In the genomic region with DNA sequence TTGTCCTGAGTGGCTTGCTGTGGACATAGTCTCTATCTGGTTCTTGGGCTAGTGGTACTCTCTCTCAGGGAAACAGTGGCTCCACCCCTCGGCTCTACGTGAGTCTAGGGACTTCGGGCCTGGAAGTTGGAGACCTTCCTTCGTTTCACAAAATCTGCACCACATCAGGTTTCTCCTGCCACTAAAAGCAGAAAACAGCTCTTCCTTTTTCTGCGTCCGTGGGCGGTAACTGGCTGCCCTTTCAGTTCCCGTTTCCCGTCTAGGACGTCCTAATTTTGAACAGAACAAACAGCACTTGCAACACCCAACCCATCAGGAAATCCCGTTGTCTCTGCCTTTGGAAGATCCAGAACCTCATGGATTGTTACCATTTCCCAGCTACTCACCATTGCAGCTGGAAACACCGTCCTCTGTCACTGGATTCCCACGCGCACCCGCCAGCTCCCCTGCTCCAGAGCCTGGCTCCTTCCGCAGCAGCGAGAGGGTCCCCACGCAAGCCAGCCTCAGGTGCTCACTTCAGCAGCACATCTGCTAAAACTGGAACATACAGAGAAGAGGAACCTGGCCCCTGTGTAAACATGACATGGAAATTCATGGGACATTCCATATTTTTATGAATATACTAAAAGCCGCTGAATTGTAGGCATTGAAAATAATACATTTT, we compare ENCODE assay signal across 10 cellular contexts.
DNase-seq lines count a peak whose midpoint lies in the region; ATAC-seq and TF ChIP-seq lines count a peak whose summit lies in the region.
"Had no signal": no experiment of that assay in that cellular context is flagged by ENCODE, and none has a peak within 500 bp of the region (broad histone marks: within the 10 kb centered on the region; RNA-seq: fewer than 3 reads in every experiment).

No MANE protein-coding gene starts in this region.

- H3K27ac Mint-ChIP-seq in endothelial cell (ENCODE audit: unreplicated experiment) = peak overlapping the region; percentile 46
- H3K27ac Mint-ChIP-seq: activated naive CD8-positive, alpha-beta T cell treated with anti-CD3 and anti-CD28 coated beads, Interleukin-2, amount 10 ng/mL, durations not matched to agents 7 days and 5 days had no signal

- WGBS in spleen, 5 donors = 38 to 51% (median 45%) methylated on average over 19 of the region's 19 CpGs

- H3K27me3 Mint-ChIP-seq in endothelial cell (ENCODE audit: unreplicated experiment) = peaks cover 3% of the 10 kb centered on the region

- no peak for TF ChIP-seq POLR2A in spleen (IDR thresholded peaks at IDR 0.05)

- peaks cover 7% of the 10 kb centered on the region for H3K4me1 Mint-ChIP-seq in endothelial cell (ENCODE audit: unreplicated experiment)

- peak overlapping the region in 6 of 8 donors; percentile 30 to 77 (median 65) for H3K27ac ChIP-seq in spleen

- DNase-seq in endothelial cell (ENCODE audit: low spot score) = peak; percentile 9
- DNase-seq in spleen = no peak
- no peak for DNase-seq in middle frontal gyrus (ENCODE audit: extremely low spot score, low spot score)
- no peak for DNase-seq in NCI-H69 (lab: John Stamatoyannopoulos, UW)
- no peak for DNase-seq in GF-D8 (lab: John Stamatoyannopoulos, UW)
- DNase-seq: activated naive CD8-positive, alpha-beta T cell treated with anti-CD3 and anti-CD28 coated beads, Interleukin-2, amount 10 ng/mL, durations not matched to agents 7 days and 5 days had no signal

- H3K27me3 ChIP-seq in spleen (replicated peaks in 1 of 7) = no peaks in the 10 kb centered on the region

- H3K4me1 ChIP-seq in spleen = peaks cover 3 to 33% (median 20%) of the 10 kb centered on the region in 6 donors

- no peaks in the 10 kb centered on the region for H3K36me3 ChIP-seq in spleen

- intact Hi-C loops in spleen (cut with DNase I; ENCODE audit: low total_unique reads) = no loop called here

- H3K36me3 Mint-ChIP-seq in endothelial cell (ENCODE audit: low read depth, unreplicated experiment) = no peaks in the 10 kb centered on the region
- H3K36me3 Mint-ChIP-seq: activated naive CD8-positive, alpha-beta T cell treated with anti-CD3 and anti-CD28 coated beads, Interleukin-2, amount 10 ng/mL, durations not matched to agents 7 days and 5 days; naive thymus-derived CD8-positive, alpha-beta T cell had no signal

- no peaks in the 10 kb centered on the region for H3K9me3 Mint-ChIP-seq in endothelial cell (ENCODE audit: unreplicated experiment)
- H3K9me3 Mint-ChIP-seq: activated naive CD8-positive, alpha-beta T cell treated with anti-CD3 and anti-CD28 coated beads, Interleukin-2, amount 10 ng/mL, durations not matched to agents 7 days and 5 days had no signal

- peak overlapping the region in 1 of 8 donors; percentile 39 for H3K4me3 ChIP-seq in spleen

- H3K9me3 ChIP-seq in spleen = peaks cover 0 to 4% (median 0%) of the 10 kb centered on the region in 8 donors

- ATAC-seq in GM19328 (IDR thresholded peaks at IDR 0.05; ENCODE audit: unreplicated experiment) (peak; percentile 79), HG03280 (IDR thresholded peaks at IDR 0.05; ENCODE audit: unreplicated experiment) (peak; percentile 73), HG03571 (IDR thresholded peaks at IDR 0.05; ENCODE audit: unreplicated experiment) (no peak)
- ATAC-seq: naive thymus-derived CD8-positive, alpha-beta T cell had no signal

- no peak for TF ChIP-seq CTCF in endothelial cell (IDR thresholded peaks at IDR 0.05; ENCODE audit: unreplicated experiment)
- TF ChIP-seq CTCF in spleen (IDR thresholded peaks at IDR 0.05 in 8 of 11, conservative IDR thresholded peaks at IDR 0.05 in 3 of 11) = no peak

- H3K4me3 Mint-ChIP-seq in endothelial cell (ENCODE audit: unreplicated experiment) = no peak overlapping the region
